In the genomic region with DNA sequence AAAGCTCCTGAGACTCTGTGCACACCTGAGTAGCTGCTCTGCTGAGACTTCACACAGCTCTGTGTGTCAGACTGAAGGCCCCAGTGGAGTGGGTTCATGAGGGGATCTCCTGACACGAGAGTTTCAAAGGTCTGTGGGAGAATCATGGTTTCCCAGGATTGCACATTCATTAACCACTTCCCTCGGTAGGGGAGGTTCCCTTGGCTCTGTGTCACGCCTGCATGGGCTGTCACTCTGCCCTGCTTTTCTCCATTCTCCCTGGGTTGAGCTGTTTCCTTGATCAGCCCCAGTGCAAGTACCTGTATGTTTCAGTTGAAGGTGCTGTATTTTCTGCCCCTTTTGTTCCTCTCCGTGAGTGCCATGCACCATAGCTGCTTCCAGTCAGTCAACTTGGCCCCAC, we compare ENCODE assay signal across 17 cellular contexts.
"Had no signal": no experiment of that assay in that cellular context is flagged by ENCODE, and none has a peak within 500 bp of the region (broad histone marks: within the 10 kb centered on the region; RNA-seq: fewer than 3 reads in every experiment).

No MANE protein-coding gene starts in this region.

- H3K36me3 ChIP-seq: adrenal gland, cardiac muscle cell, thyroid gland had no signal

- H3K27me3 ChIP-seq: adrenal gland, cardiac muscle cell, hepatocyte, thyroid gland had no signal

- H3K27ac ChIP-seq: adrenal gland, cardiac muscle cell, hepatocyte, parathyroid adenoma, thyroid gland had no signal

- H3K4me1 ChIP-seq: adrenal gland, parathyroid adenoma, thyroid gland had no signal

- H3K4me3 ChIP-seq: adrenal gland, cardiac muscle cell, hepatocyte, mucosa of descending colon, thyroid gland had no signal

- ATAC-seq: activated T-cell treated with anti-CD3 and anti-CD28 coated beads, Interleukin-2, amount 50 U/mL, for 4 hours; esophagus mucosa; left ventricle myocardium superior; mucosa of descending colon; naive thymus-derived CD4-positive, alpha-beta T cell; stimulated activated naive B cell treated with anti-CD40 and anti-IgM and Interleukin-4, amounts not matched to agents 10 μg/mL and 1 μg/mL and 100 μg/mL, for 72 hours; WTC11 had no signal

- DNase-seq: activated CD4-positive, alpha-beta memory T cell treated with anti-CD3 and anti-CD28 coated beads, Interleukin-2, amount 10 ng/mL, durations not matched to agents 7 days and 5 days; activated CD4-positive, alpha-beta T cell treated with anti-CD3 and anti-CD28 coated beads for 4 hours; activated effector memory CD4-positive, alpha-beta T cell treated with anti-CD3 and anti-CD28 coated beads, Interleukin-2, amount 50 U/mL, for 16 hours; activated T-cell treated with anti-CD3 and anti-CD28 coated beads, Interleukin-2, amount 50 U/mL, for 4 hours; adrenal gland; kidney; left ventricle myocardium superior; mucosa of descending colon; naive thymus-derived CD4-positive, alpha-beta T cell; stimulated activated CD4-positive, alpha-beta T cell treated with anti-CD3 and anti-CD28 coated beads, Interleukin-2, amount 100 ng/mL, for 48 hours; stimulated activated naive B cell treated with anti-CD40 and anti-IgM and Interleukin-4, amounts not matched to agents 10 μg/mL and 1 μg/mL and 100 μg/mL, for 72 hours; thyroid gland had no signal
